Comparison of ENCODE assay signal across 14 cellular contexts in the genomic region with DNA sequence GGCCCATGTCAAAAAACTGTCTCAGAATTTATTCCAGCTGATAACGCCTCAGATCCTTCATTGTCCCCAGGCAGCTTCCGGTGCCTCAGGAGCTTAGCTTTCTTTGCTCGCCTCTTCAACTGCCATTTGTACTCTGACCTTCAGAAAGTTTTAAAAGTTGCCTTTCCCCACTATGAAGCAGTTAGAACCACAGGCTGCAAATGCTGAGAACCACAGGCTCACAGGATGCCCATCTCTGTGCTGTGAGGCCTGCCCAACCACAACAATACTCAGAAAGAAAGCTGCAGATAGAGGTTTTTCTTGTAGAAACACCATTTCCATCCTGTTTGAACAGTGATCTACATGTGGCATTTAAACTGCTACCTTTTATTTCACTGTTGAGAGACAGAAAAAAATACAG.
DNase-seq lines count a peak whose midpoint lies in the region; ATAC-seq lines count a peak whose summit lies in the region.
"Had no signal": no experiment of that assay in that cellular context is flagged by ENCODE, and none has a peak within 500 bp of the region (broad histone marks: within the 10 kb centered on the region; RNA-seq: fewer than 3 reads in every experiment).

No MANE protein-coding gene starts in this region.

- ATAC-seq in GM18868 (IDR thresholded peaks at IDR 0.05; ENCODE audit: unreplicated experiment), result peak; percentile 60
- peak; percentile 88 to 90 for ATAC-seq in activated CD4-positive, CD25-positive, alpha-beta regulatory T cell treated with anti-CD3 and anti-CD28 coated beads, Interleukin-2, amount 50 U/mL, for 24 hours
- ATAC-seq: HepG2 had no signal

- DNase-seq in activated effector memory CD4-positive, alpha-beta T cell treated with anti-CD3 and anti-CD28 coated beads, Interleukin-2, amount 50 U/mL, for 16 hours, result peak; percentile 81
- DNase-seq in stimulated activated CD4-positive, alpha-beta T cell treated with anti-CD3 and anti-CD28 coated beads, Interleukin-2, amount 100 ng/mL, for 24 hours, result peak; percentile 44 to 53
- DNase-seq in DMS114 treated with DMSO at 0.1 percent for 48 hours (lab: John Stamatoyannopoulos, UW; ENCODE audit: unreplicated experiment) (no peak), medulla oblongata (ENCODE audit: extremely low spot score) (no peak), anterior cingulate cortex (lab: John Stamatoyannopoulos, UW) (no peak), SHP77 (lab: John Stamatoyannopoulos, UW) (no peak)
- DNase-seq: Caco-2, GOT3, hippocampal formation, NCI-H1417 treated with DMSO at 0.1 percent for 48 hours, ovary had no signal

Comparison
In these comparisons a context has a peak if more than half of its experiments do, and no peak if none do; other contexts are left out.
1. DNase-seq: peak in activated effector memory CD4-positive, alpha-beta T cell treated with anti-CD3 and anti-CD28 coated beads, Interleukin-2, amount 50 U/mL, for 16 hours (single experiment) and stimulated activated CD4-positive, alpha-beta T cell treated with anti-CD3 and anti-CD28 coated beads, Interleukin-2, amount 100 ng/mL, for 24 hours (2 of 2); none in DMS114 treated with DMSO at 0.1 percent for 48 hours (single experiment), medulla oblongata (single experiment), anterior cingulate cortex (0 of 58) and SHP77 (0 of 2).